ENCODE assay signal across 8 cellular contexts in genomic region chr3:138594150-138594934, GRCh38. TPM values are rescaled to one million over a fixed set of nuclear protein-coding genes. Genes with fewer than 3 reads are reported as not detected.
DNase-seq lines count a peak whose midpoint lies in the region; ATAC-seq, FAIRE-seq and TF ChIP-seq lines count a peak whose summit lies in the region.

TSS of gene CEP70 (minus strand) at chr3:138594260. CDS start at chr3:138572927, 21,333 bp downstream.

- H3K4me1 ChIP-seq in KMS-11 (ENCODE audit: low read depth, poor library complexity, severe bottlenecking) (peaks cover 20% of the 10 kb centered on the region), neural progenitor cell (peaks cover 8% of the 10 kb centered on the region)

- peak; percentile 82 for ATAC-seq in GM21619 (IDR thresholded peaks at IDR 0.05; ENCODE audit: unreplicated experiment)

- H3K4me1 Mint-ChIP-seq in activated T-cell treated with anti-CD3 and anti-CD28 coated beads, Interleukin-2, amount 50 U/mL, for 24 hours (ENCODE audit: low read depth): peaks cover 15% of the 10 kb centered on the region
- H3K4me1 Mint-ChIP-seq in neural progenitor cell: peaks cover 12% of the 10 kb centered on the region

- H3K27ac Mint-ChIP-seq in activated T-cell treated with anti-CD3 and anti-CD28 coated beads, Interleukin-2, amount 50 U/mL, for 24 hours: peak within 1 kb of the TSS; percentile 97
- peak within 1 kb of the TSS; percentile 43 for H3K27ac Mint-ChIP-seq in neural progenitor cell

- H3K79me2 ChIP-seq in KMS-11 (ENCODE audit: insufficient read depth, low read depth) (no peaks in the 10 kb centered on the region; the same call in 1 of the 2 replicates), neural progenitor cell (ENCODE audit: low read depth) (peaks cover 17% of the 10 kb centered on the region)

- H3K27me3 ChIP-seq in KMS-11 (ENCODE audit: insufficient read depth, low read depth): no peaks in the 10 kb centered on the region
- no peaks in the 10 kb centered on the region for H3K27me3 ChIP-seq in neural progenitor cell

- FAIRE-seq in D721Med (lab: Jason Lieb, UNC): peak; percentile 92

- H3K9me3 ChIP-seq in neural progenitor cell (ENCODE audit: low read depth): no peaks in the 10 kb centered on the region

- peak within 1 kb of the TSS; percentile 87 for H3K4me3 Mint-ChIP-seq in activated T-cell treated with anti-CD3 and anti-CD28 coated beads, Interleukin-2, amount 50 U/mL, for 24 hours
- H3K4me3 Mint-ChIP-seq in neural progenitor cell: peak within 1 kb of the TSS; percentile 95

- H2AFZ ChIP-seq in KMS-11 (ENCODE audit: low read depth): peak within 1 kb of the TSS; percentile 90
- H2AFZ ChIP-seq in neural progenitor cell (replicated peaks): peak within 1 kb of the TSS; percentile 91

- no peaks in the 10 kb centered on the region for H3K36me3 ChIP-seq in KMS-11 (ENCODE audit: insufficient read depth)
- H3K36me3 ChIP-seq in neural progenitor cell: no peaks in the 10 kb centered on the region

- H4K20me1 ChIP-seq in KMS-11 (ENCODE audit: insufficient read depth) (no peaks in the 10 kb centered on the region), neural progenitor cell (ENCODE audit: low read depth) (no peaks in the 10 kb centered on the region)

- TF ChIP-seq CTCF in D721Med (IDR thresholded peaks at IDR 0.05; ENCODE audit: insufficient read depth, missing control alignments): peak; percentile 86
- peak; percentile 96 for TF ChIP-seq CTCF in KMS-11 (conservative IDR thresholded peaks at IDR 0.05; ENCODE audit: low read depth, low read length)
- peak; percentile 68 for TF ChIP-seq CTCF in fibroblast of the aortic adventitia (IDR thresholded peaks at IDR 0.05; ENCODE audit: insufficient read depth, low read length)
- TF ChIP-seq CTCF in neural progenitor cell (IDR thresholded peaks at IDR 0.05): peak; percentile 93

- peaks cover 14% of the 10 kb centered on the region for H3F3A ChIP-seq in neural progenitor cell (ENCODE audit: low read depth)

- H3K27ac ChIP-seq in KMS-11 (peak within 1 kb of the TSS; percentile 69), neural progenitor cell (no peak within 1 kb of the TSS), substantia nigra (ENCODE audit: low read depth, low read length, poor library complexity, severe bottlenecking) (peak within 1 kb of the TSS; percentile 78)

- peak within 1 kb of the TSS; percentile 66 for H3K4me2 ChIP-seq in KMS-11
- H3K4me2 ChIP-seq in neural progenitor cell: peak within 1 kb of the TSS; percentile 81

- H3K36me3 Mint-ChIP-seq in activated T-cell treated with anti-CD3 and anti-CD28 coated beads, Interleukin-2, amount 50 U/mL, for 24 hours (ENCODE audit: low read depth): no peaks in the 10 kb centered on the region
- no peaks in the 10 kb centered on the region for H3K36me3 Mint-ChIP-seq in neural progenitor cell

- DNase-seq in D721Med (ENCODE audit: insufficient read length, low spot score) (peak; percentile 36), fibroblast of the aortic adventitia (ENCODE audit: low read depth) (peak; percentile 97), neural progenitor cell (ENCODE audit: low spot score) (peak; percentile 97), substantia nigra (lab: John Stamatoyannopoulos, UW) (no peak), NOMO-1 (lab: John Stamatoyannopoulos, UW; ENCODE audit: unreplicated experiment in 2 of 2) (no peak)
- DNase-seq in activated T-cell treated with anti-CD3 and anti-CD28 coated beads, Interleukin-2, amount 50 U/mL, for 24 hours: peak; percentile 89

- H3K4me3 ChIP-seq in KMS-11 (IDR thresholded peaks at IDR 0.05; ENCODE audit: insufficient read depth, low read depth, low read length): peak within 1 kb of the TSS; percentile 94
- H3K4me3 ChIP-seq in fibroblast of the aortic adventitia (ENCODE audit: low read depth, low read length): peak within 1 kb of the TSS; percentile 93
- peak within 1 kb of the TSS; percentile 80 for H3K4me3 ChIP-seq in neural progenitor cell

- peak within 1 kb of the TSS; percentile 66 for H3K9ac ChIP-seq in KMS-11
- H3K9ac ChIP-seq in neural progenitor cell: peak within 1 kb of the TSS; percentile 39

- no peaks in the 10 kb centered on the region for H3K27me3 Mint-ChIP-seq in activated T-cell treated with anti-CD3 and anti-CD28 coated beads, Interleukin-2, amount 50 U/mL, for 24 hours
- peaks cover 7% of the 10 kb centered on the region for H3K27me3 Mint-ChIP-seq in neural progenitor cell (ENCODE audit: insufficient read depth, low read depth)

- H3K9me3 Mint-ChIP-seq in activated T-cell treated with anti-CD3 and anti-CD28 coated beads, Interleukin-2, amount 50 U/mL, for 24 hours: no peaks in the 10 kb centered on the region
- no peaks in the 10 kb centered on the region for H3K9me3 Mint-ChIP-seq in neural progenitor cell

RNA-seq across cellular contexts. Expression of gene CEP70, which starts in this region (rescaled TPM):
- total RNA-seq in fibroblast of the aortic adventitia (ENCODE audit: low replicate concordance): 14.6 TPM in 2 replicates
- 59.8 and 101 TPM in 2 replicates for total RNA-seq in neural progenitor cell (ENCODE audit: low replicate concordance)

Comparison
In these comparisons a context has a peak if more than half of its experiments do, and no peak if none do; other contexts are left out.
1. DNase-seq: peak in D721Med (single experiment), activated T-cell treated with anti-CD3 and anti-CD28 coated beads, Interleukin-2, amount 50 U/mL, for 24 hours (single experiment), fibroblast of the aortic adventitia (single experiment) and neural progenitor cell (single experiment); none in substantia nigra (0 of 49) and NOMO-1 (0 of 2).
2. Peak in every context shown above with its lines, with median percentiles within 50 percentile points of each other: CTCF ChIP-seq and H3K4me3 ChIP-seq.